24 cellular contexts compared by ENCODE assay signal in the genomic region with DNA sequence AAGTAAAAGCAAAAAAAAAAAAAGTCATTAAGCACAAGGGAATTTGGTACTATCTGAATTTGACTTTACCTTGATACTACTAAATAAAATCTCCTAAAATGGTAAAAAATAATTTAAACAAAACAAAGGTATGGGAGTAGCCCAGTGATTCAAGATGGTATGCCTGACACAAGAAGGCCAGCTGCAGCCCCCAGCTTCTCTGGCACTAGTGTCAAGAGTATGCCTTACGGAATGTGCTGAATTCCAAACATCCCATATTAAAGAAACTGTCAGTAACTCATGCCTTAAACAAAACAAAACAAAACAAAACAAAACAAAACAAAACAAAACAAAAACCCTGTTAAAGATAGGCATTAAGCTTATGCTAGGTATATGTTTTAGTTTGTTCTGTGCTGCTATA.
"Had no signal": no experiment of that assay in that cellular context is flagged by ENCODE, and none has a peak within 500 bp of the region (broad histone marks: within the 10 kb centered on the region; RNA-seq: fewer than 3 reads in every experiment).

No MANE protein-coding gene starts in this region.

- H3K4me1 ChIP-seq: lower lobe of right lung, spleen, suprapubic skin, tibial artery, vagina had no signal

- H3K36me3 Mint-ChIP-seq: natural killer cell; stimulated activated effector memory CD8-positive, alpha-beta T cell treated with anti-CD3 and anti-CD28 coated beads, Interleukin-12 subunit alpha, Interleukin-12 subunit beta, amount 100 ng/mL, for 72 hours; type B pancreatic cell had no signal

- H3K9me3 ChIP-seq: heart right ventricle, lower lobe of right lung, ovary, right atrium auricular region, right lobe of liver, spleen, suprapubic skin, thoracic aorta, tibial artery, vagina had no signal

- H3K27me3 Mint-ChIP-seq: naive B cell; progenitor cell of endocrine pancreas; stimulated activated naive CD8-positive, alpha-beta T cell treated with anti-CD3 and anti-CD28 coated beads, Interleukin-15, Interleukin-2, amounts not matched to agents 100 ng/mL and 50 ng/mL, for 24 hours; type B pancreatic cell had no signal

- H3K27ac Mint-ChIP-seq: natural killer cell; progenitor cell of endocrine pancreas; stimulated activated effector memory CD8-positive, alpha-beta T cell treated with anti-CD3 and anti-CD28 coated beads, Interleukin-12 subunit alpha, Interleukin-12 subunit beta, amount 100 ng/mL, for 72 hours; stimulated activated naive CD8-positive, alpha-beta T cell treated with anti-CD3 and anti-CD28 coated beads, Interleukin-15, Interleukin-2, amounts not matched to agents 100 ng/mL and 50 ng/mL, for 24 hours; type B pancreatic cell had no signal

- H3K27ac ChIP-seq: hepatocyte, lower lobe of right lung, ovary, right lobe of liver, skin epidermis, spleen, suprapubic skin, thoracic aorta, tibial artery, vagina had no signal

- H3K9me3 Mint-ChIP-seq: naive B cell; natural killer cell; stimulated activated effector memory CD8-positive, alpha-beta T cell treated with anti-CD3 and anti-CD28 coated beads, Interleukin-12 subunit alpha, Interleukin-12 subunit beta, amount 100 ng/mL, for 72 hours; stimulated activated naive CD8-positive, alpha-beta T cell treated with anti-CD3 and anti-CD28 coated beads, Interleukin-15, Interleukin-2, amounts not matched to agents 100 ng/mL and 50 ng/mL, for 24 hours; type B pancreatic cell had no signal

- H3K36me3 ChIP-seq: heart right ventricle, lower lobe of right lung, ovary, right atrium auricular region, right lobe of liver, spleen, suprapubic skin, thoracic aorta, tibial artery, vagina had no signal

- DNase-seq: heart right ventricle; islet precursor cell; lower lobe of right lung; mammary epithelial cell; mesenchymal stem cell; naive B cell; natural killer cell; ovary; right lobe of liver; spleen; stimulated activated CD4-positive, alpha-beta T cell treated with anti-CD3 and anti-CD28 coated beads, Interleukin-4, amount 100 ng/mL, for 24 hours; stimulated activated naive CD4-positive, alpha-beta T cell; tibial artery had no signal

- H3K4me1 Mint-ChIP-seq: naive B cell; natural killer cell; stimulated activated effector memory CD8-positive, alpha-beta T cell treated with anti-CD3 and anti-CD28 coated beads, Interleukin-12 subunit alpha, Interleukin-12 subunit beta, amount 100 ng/mL, for 72 hours had no signal

- H3K4me2 ChIP-seq: hepatocyte had no signal

- H3K27me3 ChIP-seq: heart right ventricle, hepatocyte, ovary, right atrium auricular region, right lobe of liver, spleen, suprapubic skin, tibial artery, vagina had no signal

- H3K4me3 ChIP-seq: heart right ventricle, hepatocyte, lower lobe of right lung, ovary, right atrium auricular region, right lobe of liver, skin epidermis, spleen, suprapubic skin, thoracic aorta, tibial artery, vagina had no signal

- H2AFZ ChIP-seq: hepatocyte had no signal

- H3K4me3 Mint-ChIP-seq: naive B cell; natural killer cell; stimulated activated effector memory CD8-positive, alpha-beta T cell treated with anti-CD3 and anti-CD28 coated beads, Interleukin-12 subunit alpha, Interleukin-12 subunit beta, amount 100 ng/mL, for 72 hours; stimulated activated naive CD8-positive, alpha-beta T cell treated with anti-CD3 and anti-CD28 coated beads, Interleukin-15, Interleukin-2, amounts not matched to agents 100 ng/mL and 50 ng/mL, for 24 hours; type B pancreatic cell had no signal

- ATAC-seq: left lobe of liver; lower lobe of right lung; natural killer cell; right lobe of liver; stimulated activated effector memory CD8-positive, alpha-beta T cell treated with anti-CD3 and anti-CD28 coated beads, Interleukin-12 subunit alpha, Interleukin-12 subunit beta, amount 100 ng/mL, for 72 hours had no signal
